In the genomic region with DNA sequence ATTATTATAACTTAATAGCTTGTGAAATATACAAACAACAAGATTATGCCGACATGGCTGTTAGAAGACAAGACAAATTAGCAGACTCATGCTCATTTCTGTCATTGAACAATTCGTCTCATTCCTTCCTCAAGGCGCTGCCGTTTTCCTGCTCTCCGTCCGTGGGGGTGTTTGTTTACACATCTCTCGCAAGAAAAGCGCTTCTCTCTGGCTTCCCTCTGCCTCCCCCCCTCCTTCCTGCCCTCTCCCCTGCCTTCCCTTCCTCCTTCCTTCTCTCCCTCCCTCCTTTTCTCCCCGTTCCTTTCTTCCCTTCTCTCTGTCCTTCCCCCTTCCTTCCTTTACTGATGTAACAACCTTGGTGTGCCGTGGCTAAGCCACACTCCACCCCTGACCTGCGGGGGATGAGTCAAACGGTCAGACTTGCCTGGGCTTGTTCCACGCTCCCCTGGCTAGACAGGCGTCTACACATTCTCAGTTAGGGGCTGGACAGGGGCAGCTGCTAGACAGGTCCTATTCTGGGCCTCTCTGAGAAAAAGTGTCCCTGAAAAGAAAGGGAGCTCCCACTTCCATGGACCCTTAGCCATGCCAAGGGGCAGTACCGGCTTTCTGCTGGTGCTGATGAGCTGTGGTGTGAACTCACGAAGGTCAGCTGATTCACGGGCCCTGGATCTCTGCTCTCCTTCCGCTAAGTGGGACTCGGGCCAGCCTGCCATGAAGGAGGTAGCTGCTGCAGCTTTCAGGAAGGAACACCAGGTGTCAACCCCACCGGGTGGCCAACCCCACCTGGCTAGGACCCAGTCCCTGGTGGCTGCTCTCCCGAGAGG, we compare ENCODE assay signal across 8 cellular contexts. TPM values are rescaled to one million over a fixed set of nuclear protein-coding genes. Genes with fewer than 3 reads are reported as not detected.
DNase-seq lines count a peak whose midpoint lies in the region; ATAC-seq and TF ChIP-seq lines count a peak whose summit lies in the region.

No MANE protein-coding gene starts in this region.

- intact Hi-C loops in Panc1 (cut with micrococcal nuclease; ENCODE audit: unreplicated experiment), result no loop called here

- peak overlapping the region; percentile 20 for H3K4me3 Mint-ChIP-seq in endodermal cell
- peak overlapping the region; percentile 60 to 75 (median 72) for H3K4me3 Mint-ChIP-seq in nephron

- H3K4me1 Mint-ChIP-seq in endodermal cell (peaks cover 12% of the 10 kb centered on the region), nephron (peaks cover 64% of the 10 kb centered on the region)

- H3K4me3 ChIP-seq in Panc1 (ENCODE audit: low read depth in 2 of 2, low read length in 2 of 2) (peak overlapping the region in 1 of 2 experiments; percentile 30; a peak in 2 of 4 replicates), endodermal cell (ENCODE audit: low read length) (no peak overlapping the region)

- H3K27me3 ChIP-seq in Panc1 (ENCODE audit: control insufficient read depth, insufficient read depth, low read length), result no peaks in the 10 kb centered on the region
- peaks cover 7% of the 10 kb centered on the region for H3K27me3 ChIP-seq in endodermal cell (ENCODE audit: control insufficient read depth, insufficient read depth, low read length, poor library complexity, severe bottlenecking)

- peak overlapping the region in 1 of 2 donors; percentile 96 for H3K27ac Mint-ChIP-seq in activated naive CD4-positive, alpha-beta T cell treated with anti-CD3 and anti-CD28 coated beads, Interleukin-2, amount 50 U/mL, for 72 hours
- peak overlapping the region; percentile 27 for H3K27ac Mint-ChIP-seq in endodermal cell
- peak overlapping the region; percentile 67 to 86 (median 79) for H3K27ac Mint-ChIP-seq in nephron

- H3K27me3 Mint-ChIP-seq in endodermal cell (ENCODE audit: insufficient read depth) (peaks cover 20% of the 10 kb centered on the region), nephron (ENCODE audit: low read depth) (peaks cover 11% of the 10 kb centered on the region)

- TF ChIP-seq CTCF in Panc1 (IDR thresholded peaks at IDR 0.05), result no peak
- TF ChIP-seq CTCF in endodermal cell (conservative IDR thresholded peaks at IDR 0.05), result no peak
- TF ChIP-seq CTCF in nephron (IDR thresholded peaks at IDR 0.05; ENCODE audit: unreplicated experiment in 3 of 3), result peak in 1 of 3 experiments; percentile 11

- no TSS peak for BruUV-seq in Panc1 (replicated peaks; lab: Mats Ljungman, UMichigan)

- in situ Hi-C loops in Panc1 (cut with HindIII; ENCODE audit: low pct_unique_long_range_greater_than_20kb, low sequenced_read_pairs), result no loop called here

- H3K9me3 ChIP-seq in Panc1 (ENCODE audit: control insufficient read depth, insufficient read depth, low read depth, low read length) (no peaks in the 10 kb centered on the region), endodermal cell (ENCODE audit: control insufficient read depth, low read length) (no peaks in the 10 kb centered on the region)

- 51 to 60% methylated on average over 13 to 21 of the region's 21 CpGs for WGBS in endodermal cell (ENCODE audit: insufficient coverage in 1 of 2, insufficient read length in 1 of 2), 2 experiments

- CTCF ChIA-PET in Panc1 (lab: Charles Lee), result no interaction called here

- H3K27ac ChIP-seq in Panc1 (ENCODE audit: low read length) (peak overlapping the region; percentile 26), endodermal cell (ENCODE audit: low read depth, low read length) (peak overlapping the region; percentile 54)

- peaks cover 0 to 5% of the 10 kb centered on the region in 2 donors for H3K36me3 Mint-ChIP-seq in activated naive CD4-positive, alpha-beta T cell treated with anti-CD3 and anti-CD28 coated beads, Interleukin-2, amount 50 U/mL, for 72 hours
- no peaks in the 10 kb centered on the region for H3K36me3 Mint-ChIP-seq in endodermal cell (ENCODE audit: low read depth)
- H3K36me3 Mint-ChIP-seq in nephron (ENCODE audit: low read depth), result no peaks in the 10 kb centered on the region

- peak; percentile 50 to 97 for ATAC-seq in activated naive CD4-positive, alpha-beta T cell treated with anti-CD3 and anti-CD28 coated beads, Interleukin-2, amount 50 U/mL, for 72 hours
- ATAC-seq in HG03175 (IDR thresholded peaks at IDR 0.05; ENCODE audit: unreplicated experiment), result peak; percentile 57
- ATAC-seq in Panc1, result peak; percentile 86
- no peak for ATAC-seq in GM21360 (IDR thresholded peaks at IDR 0.05; ENCODE audit: unreplicated experiment)

- no peaks in the 10 kb centered on the region for H3K36me3 ChIP-seq in Panc1 (ENCODE audit: control insufficient read depth, insufficient read depth, low read length)
- H3K36me3 ChIP-seq in endodermal cell (ENCODE audit: control insufficient read depth, insufficient read depth, low read length), result no peaks in the 10 kb centered on the region

- no peaks in the 10 kb centered on the region for H3K9me3 Mint-ChIP-seq in activated naive CD4-positive, alpha-beta T cell treated with anti-CD3 and anti-CD28 coated beads, Interleukin-2, amount 50 U/mL, for 72 hours
- H3K9me3 Mint-ChIP-seq in endodermal cell (no peaks in the 10 kb centered on the region), nephron (no peaks in the 10 kb centered on the region)

- peak in 1 of 2 donors; percentile 79 for DNase-seq in activated naive CD4-positive, alpha-beta T cell treated with anti-CD3 and anti-CD28 coated beads, Interleukin-2, amount 50 U/mL, for 72 hours (ENCODE audit: low spot score in 2 of 2)
- no peak for DNase-seq in activated naive CD4-positive, alpha-beta T cell treated with anti-CD3 and anti-CD28 coated beads, Interleukin-2, amount 50 U/mL, for 16 hours
- DNase-seq in Panc1 (ENCODE audit: low read depth, low spot score) (no peak), endodermal cell (peak; percentile 74), SK-N-DZ (ENCODE audit: low spot score) (no peak)

- POLR2A ChIA-PET in Panc1 (lab: Charles Lee), result no interaction called here

- H3K9ac ChIP-seq in endodermal cell (ENCODE audit: extremely low read depth, low read length, poor library complexity, severe bottlenecking), result no peak overlapping the region

- H3K4me1 ChIP-seq in Panc1 (ENCODE audit: control insufficient read depth, insufficient read depth, low read length) (peaks cover 6% of the 10 kb centered on the region), endodermal cell (ENCODE audit: control insufficient read depth, insufficient read depth, low read length) (peaks cover 5% of the 10 kb centered on the region)

RNA-seq across cellular contexts. Expression of a gene that starts 32.0 kb away (rescaled TPM):
- 10 to 100 TPM; 49.8 to 52.3 TPM for total RNA-seq in activated naive CD4-positive, alpha-beta T cell treated with anti-CD3 and anti-CD28 coated beads, Interleukin-2, amount 50 U/mL, for 72 hours
- 58.8 TPM for total RNA-seq in Panc1 (2021; ENCODE audit: unreplicated experiment)
- polyA plus RNA-seq in Panc1 (2012; ENCODE audit: insufficient read length), result 40.1 TPM
- total RNA-seq in endodermal cell, result 10 to 100 TPM; 68.3 to 75.6 TPM
- 67.1 TPM for polyA plus RNA-seq in endodermal cell (2013, experiment 1 of 2)
- polyA plus RNA-seq in endodermal cell (2013, experiment 2 of 2), result 63.4 TPM
- 41.1 and 43.4 TPM in 2 replicates for polyA plus RNA-seq in SK-N-DZ (2014; cell fraction: cytosol; rRNA removed)
- 47.2 and 47.4 TPM in 2 replicates for polyA plus RNA-seq in SK-N-DZ (2014; cell fraction: nucleus; rRNA removed)
